ENCODE assay signal across 13 cellular contexts in the genomic region with DNA sequence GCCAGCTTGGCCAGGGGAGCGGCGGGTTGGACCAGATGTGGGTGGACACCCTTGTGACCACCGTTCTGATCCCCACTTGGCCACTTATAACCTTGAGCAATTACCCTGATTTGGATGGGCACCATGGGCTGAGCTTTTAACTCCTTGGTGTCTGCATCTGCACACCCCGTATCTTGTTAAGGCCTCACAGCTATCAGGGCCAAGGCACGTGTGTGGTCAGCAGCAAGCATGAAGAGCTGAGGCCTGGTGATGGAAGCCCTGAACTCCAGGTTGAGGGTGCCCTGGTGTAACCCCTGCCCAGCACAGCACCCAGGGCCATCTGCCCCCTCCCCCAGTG.
DNase-seq lines count a peak whose midpoint lies in the region; ATAC-seq, FAIRE-seq and TF ChIP-seq lines count a peak whose summit lies in the region.
"Had no signal": no experiment of that assay in that cellular context is flagged by ENCODE, and none has a peak within 500 bp of the region (broad histone marks: within the 10 kb centered on the region; RNA-seq: fewer than 3 reads in every experiment).

No MANE protein-coding gene starts in this region.

- TF ChIP-seq POLR2A in H1 (IDR thresholded peaks at IDR 0.05; ENCODE audit: control extremely low read depth in 1 of 2, low read depth in 2 of 2, low read length in 2 of 2), result no peak
- no peak for TF ChIP-seq POLR2A in thyroid gland (IDR thresholded peaks at IDR 0.05)

- peaks cover 0 to 5% of the 10 kb centered on the region in 2 experiments for H4K20me1 ChIP-seq in H1 (replicated peaks in 1 of 2; ENCODE audit: control insufficient read depth in 1 of 2, insufficient read depth in 2 of 2, low read length in 2 of 2)

- peak overlapping the region; percentile 100 for H2BK12ac ChIP-seq in H1 (ENCODE audit: low read depth, low read length)

- H3K27me3 ChIP-seq in H1 (replicated peaks in 1 of 4; ENCODE audit: control insufficient read depth in 3 of 4, extremely low read depth in 1 of 4, insufficient read depth in 3 of 4, low read length in 3 of 4), result no peaks in the 10 kb centered on the region; a peak in 1 of 7 replicates
- H3K27me3 ChIP-seq in thyroid gland, result no peaks in the 10 kb centered on the region
- H3K27me3 ChIP-seq: neutrophil had no signal

- TF ChIP-seq EP300 in Ishikawa (IDR thresholded peaks at IDR 0.05; ENCODE audit: borderline replicate concordance), result no peak
- no peak for TF ChIP-seq EP300 in H1 (IDR thresholded peaks at IDR 0.05; ENCODE audit: borderline replicate concordance in 1 of 2, low read depth in 2 of 2, low read length in 2 of 2)

- no peak overlapping the region for H3K23ac ChIP-seq in H1 (ENCODE audit: insufficient read length)

- no peaks in the 10 kb centered on the region for H3K36me3 Mint-ChIP-seq in activated T-cell treated with anti-CD3 and anti-CD28 coated beads, Interleukin-2, amount 50 U/mL, for 4 hours (ENCODE audit: insufficient read depth)
- no peaks in the 10 kb centered on the region for H3K36me3 Mint-ChIP-seq in stimulated activated memory B cell treated with anti-CD40 and anti-IgM and Interleukin-4, amounts not matched to agents 10 μg/mL and 1 μg/mL and 100 μg/mL, for 72 hours

- peaks cover 12% of the 10 kb centered on the region for H3K79me1 ChIP-seq in H1 (ENCODE audit: low read depth, low read length)

- H3K4me2 ChIP-seq in H1 (ENCODE audit: insufficient read depth in 1 of 2, low read depth in 2 of 2, low read length in 2 of 2), result peak overlapping the region; percentile 51 to 62
- H3K4me2 ChIP-seq: KMS-11 had no signal

- H4K8ac ChIP-seq in H1 (ENCODE audit: extremely low read depth, insufficient read depth, low read length), result peak overlapping the region; percentile 95

- H3K4ac ChIP-seq in H1 (replicated peaks; ENCODE audit: insufficient read length, low read depth, low read length), result peak overlapping the region; percentile 40

- H3K27ac Mint-ChIP-seq in stimulated activated memory B cell treated with anti-CD40 and anti-IgM and Interleukin-4, amounts not matched to agents 10 μg/mL and 1 μg/mL and 100 μg/mL, for 72 hours, result no peak overlapping the region
- H3K27ac Mint-ChIP-seq: activated naive CD4-positive, alpha-beta T cell treated with anti-CD3 and anti-CD28 coated beads for 36 hours had no signal

- no peak for FAIRE-seq in H1 (lab: Jason Lieb, UNC)
- FAIRE-seq: GM12892 had no signal

- H3K18ac ChIP-seq in H1 (ENCODE audit: extremely low read depth, low read length), result peak overlapping the region; percentile 99

- no peaks in the 10 kb centered on the region for H3K27me3 Mint-ChIP-seq in activated T-cell treated with anti-CD3 and anti-CD28 coated beads, Interleukin-2, amount 50 U/mL, for 4 hours (ENCODE audit: low read depth)
- H3K27me3 Mint-ChIP-seq in stimulated activated memory B cell treated with anti-CD40 and anti-IgM and Interleukin-4, amounts not matched to agents 10 μg/mL and 1 μg/mL and 100 μg/mL, for 72 hours, result peaks cover 9% of the 10 kb centered on the region

- peak overlapping the region; percentile 42 for H4K5ac ChIP-seq in H1 (ENCODE audit: insufficient read length, low read depth, low read length)

- peaks cover 0 to 35% of the 10 kb centered on the region in 2 experiments; a peak in 1 of 4 replicates for H3K79me2 ChIP-seq in H1 (ENCODE audit: control insufficient read depth in 1 of 2, insufficient read depth in 2 of 2, low read length in 2 of 2)

- H3K4me1 Mint-ChIP-seq in activated T-cell treated with anti-CD3 and anti-CD28 coated beads, Interleukin-2, amount 50 U/mL, for 4 hours (ENCODE audit: low read depth), result peaks cover 3% of the 10 kb centered on the region
- no peaks in the 10 kb centered on the region for H3K4me1 Mint-ChIP-seq in stimulated activated memory B cell treated with anti-CD40 and anti-IgM and Interleukin-4, amounts not matched to agents 10 μg/mL and 1 μg/mL and 100 μg/mL, for 72 hours

- CTCF ChIA-PET in H1 (lab: Charles Lee; ENCODE audit: partially characterized antibody), result interaction anchor here (0.7 to 32.0 kb wide), 15 partner anchors 11 to 334 kb away, joined by 3 to 396 read pairs (median 6); no protein-coding TSS in a partner anchor

- no peak overlapping the region for H3K56ac ChIP-seq in H1 (replicated peaks; ENCODE audit: insufficient read length, low read depth, low read length)

- peak overlapping the region; percentile 98 for H4K91ac ChIP-seq in H1 (replicated peaks; ENCODE audit: insufficient read length, low read length)

- H3K9me3 ChIP-seq in H1 (ENCODE audit: insufficient read depth in 2 of 2, low read depth in 1 of 2, low read length in 1 of 2) (no peaks in the 10 kb centered on the region), mesodermal cell (ENCODE audit: control insufficient read depth, low read length) (no peaks in the 10 kb centered on the region), thyroid gland (no peaks in the 10 kb centered on the region)
- H3K9me3 ChIP-seq: neutrophil had no signal

- H3K4me3 Mint-ChIP-seq in activated T-cell treated with anti-CD3 and anti-CD28 coated beads, Interleukin-2, amount 50 U/mL, for 4 hours, result no peak overlapping the region
- H3K4me3 Mint-ChIP-seq in stimulated activated memory B cell treated with anti-CD40 and anti-IgM and Interleukin-4, amounts not matched to agents 10 μg/mL and 1 μg/mL and 100 μg/mL, for 72 hours, result no peak overlapping the region
- H3K4me3 Mint-ChIP-seq: activated naive CD4-positive, alpha-beta T cell treated with anti-CD3 and anti-CD28 coated beads for 36 hours had no signal

- peak overlapping the region; percentile 95; the same call in 1 of the 2 replicates for H2BK15ac ChIP-seq in H1 (ENCODE audit: low read length)

- H3K4me3 ChIP-seq in H1 (ENCODE audit: extremely low read depth in 1 of 4, insufficient read depth in 2 of 4, low read depth in 3 of 4, low read length in 4 of 4), result no peak overlapping the region; a peak in 3 of 8 replicates
- H3K4me3 ChIP-seq in mesodermal cell (ENCODE audit: extremely low read depth, insufficient read depth, low read length, poor library complexity, severe bottlenecking), result no peak overlapping the region
- H3K4me3 ChIP-seq in thyroid gland (replicated peaks in 1 of 3), result no peak overlapping the region

- intact Hi-C loops in thyroid gland (cut with DNase I), result no loop called here

- H2BK20ac ChIP-seq in H1 (ENCODE audit: low read length), result peak overlapping the region; percentile 53

- H2BK120ac ChIP-seq in H1 (replicated peaks; ENCODE audit: low read depth, low read length), result peak overlapping the region; percentile 63

- H3K36me3 ChIP-seq in H1 (ENCODE audit: control insufficient read depth in 2 of 4, insufficient read depth in 4 of 4, low read length in 3 of 4) (no peaks in the 10 kb centered on the region), mesodermal cell (ENCODE audit: control insufficient read depth, insufficient read depth, low read length) (peaks cover 54% of the 10 kb centered on the region), thyroid gland (peaks cover under 1 to 4% of the 10 kb centered on the region in 2 donors)
- H3K36me3 ChIP-seq: neutrophil had no signal

- no peak for TF ChIP-seq RAD21 in Ishikawa (IDR thresholded peaks at IDR 0.05; ENCODE audit: low read depth)
- TF ChIP-seq RAD21 in H1 (IDR thresholded peaks at IDR 0.05 in 1 of 2, conservative IDR thresholded peaks at IDR 0.05 in 1 of 2; ENCODE audit: low read depth in 2 of 2, low read length in 2 of 2), result no peak

- peak overlapping the region; percentile 92 for H3K27ac ChIP-seq in H1 (ENCODE audit: low read depth, low read length)
- H3K27ac ChIP-seq in mesodermal cell (ENCODE audit: low read depth, low read length, severe bottlenecking), result peak overlapping the region; percentile 95
- peak overlapping the region; percentile 95 to 99 (median 99) for H3K27ac ChIP-seq in thyroid gland
- H3K27ac ChIP-seq: KMS-11, neutrophil had no signal

- peak overlapping the region in 3 of 4 experiments; percentile 38 to 70 (median 43); a peak in 6 of 7 replicates for H3K9ac ChIP-seq in H1 (replicated peaks in 1 of 4; ENCODE audit: extremely low read depth in 1 of 4, low read depth in 3 of 4, low read length in 3 of 4)
- H3K9ac ChIP-seq: KMS-11 had no signal

- no peak overlapping the region for H3K14ac ChIP-seq in H1 (ENCODE audit: insufficient read length)

- ATAC-seq in HG02938 (IDR thresholded peaks at IDR 0.05; ENCODE audit: unreplicated experiment), result no peak
- ATAC-seq in activated T-cell treated with anti-CD3 and anti-CD28 coated beads, Interleukin-2, amount 50 U/mL, for 4 hours, result no peak
- ATAC-seq in stimulated activated memory B cell treated with anti-CD40 and anti-IgM and Interleukin-4, amounts not matched to agents 10 μg/mL and 1 μg/mL and 100 μg/mL, for 72 hours, result no peak

- TF ChIP-seq CTCF in H1 (IDR thresholded peaks at IDR 0.05; ENCODE audit: control extremely low read depth in 1 of 3, insufficient read depth in 1 of 3, low read depth in 1 of 3, low read length in 3 of 3) (no peak), thyroid gland (IDR thresholded peaks at IDR 0.05) (no peak)

- H3K4me1 ChIP-seq in H1 (replicated peaks in 1 of 4; ENCODE audit: control insufficient read depth in 3 of 4, insufficient read depth in 4 of 4, low read length in 3 of 4), result peaks cover 21 to 42% (median 33%) of the 10 kb centered on the region in 4 experiments
- H3K4me1 ChIP-seq in mesodermal cell (ENCODE audit: control insufficient read depth, insufficient read depth, low read length, poor library complexity, severe bottlenecking), result peaks cover 56% of the 10 kb centered on the region
- peaks cover 76 to 98% of the 10 kb centered on the region in 2 donors for H3K4me1 ChIP-seq in thyroid gland

- peak overlapping the region; percentile 97 for H2BK5ac ChIP-seq in H1 (ENCODE audit: low read depth, low read length)

- 72% methylated on average over 5 of the region's 5 CpGs; no CpG with 5 or more reads in 1 of the 2 experiments for WGBS in H1 (ENCODE audit: extremely low coverage in 1 of 2, insufficient coverage in 1 of 2, insufficient read length in 1 of 2, insufficient replicate concordance in 2 of 2, low coverage in 1 of 2, low lambda C conversion rate in 2 of 2, missing lambda C conversion rate in 1 of 2), 2 experiments
- WGBS in mesodermal cell (ENCODE audit: insufficient coverage in 2 of 2), 2 experiments, result 67 to 76% methylated on average over 5 of the region's 5 CpGs
- 49 to 61% methylated on average over 4 to 5 of the region's 5 CpGs for WGBS in thyroid gland, 2 donors

- H2AFZ ChIP-seq in H1 (ENCODE audit: low read length), result no peak overlapping the region

- H2AK5ac ChIP-seq in H1 (ENCODE audit: low read depth, low read length), result peak overlapping the region; percentile 99

- no peaks in the 10 kb centered on the region for H3K9me3 Mint-ChIP-seq in activated T-cell treated with anti-CD3 and anti-CD28 coated beads, Interleukin-2, amount 50 U/mL, for 4 hours
- H3K9me3 Mint-ChIP-seq in stimulated activated memory B cell treated with anti-CD40 and anti-IgM and Interleukin-4, amounts not matched to agents 10 μg/mL and 1 μg/mL and 100 μg/mL, for 72 hours, result no peaks in the 10 kb centered on the region
- H3K9me3 Mint-ChIP-seq: activated naive CD4-positive, alpha-beta T cell treated with anti-CD3 and anti-CD28 coated beads for 36 hours had no signal

- POLR2A ChIA-PET in H1 (lab: Charles Lee; ENCODE audit: partially characterized antibody), result interaction anchor here (0.6 to 3.0 kb wide), 12 partner anchors 9 to 190 kb away, joined by 3 to 13 read pairs (median 4); no protein-coding TSS in a partner anchor

- H3K23me2 ChIP-seq in H1 (ENCODE audit: low read depth, low read length), result no peaks in the 10 kb centered on the region

- no peak for DNase-seq in H1 (ENCODE audit: low read depth in 1 of 2, low spot score in 2 of 2)
- DNase-seq in thyroid gland, result peak; percentile 84 to 92
- DNase-seq in activated T-cell treated with anti-CD3 and anti-CD28 coated beads, Interleukin-2, amount 50 U/mL, for 4 hours, result no peak
- DNase-seq in HuH-7.5 (ENCODE audit: low spot score), result no peak
- DNase-seq: activated CD4-positive, alpha-beta T cell treated with anti-CD3 and anti-CD28 coated beads, Interleukin-2, amount 50 U/mL, for 1 hour; activated naive CD4-positive, alpha-beta T cell treated with anti-CD3 and anti-CD28 coated beads for 36 hours had no signal

Comparison
In these comparisons a context has a peak if more than half of its experiments do, and no peak if none do; other contexts are left out.
1. DNase-seq: peak in thyroid gland (2 of 2); none in H1 (0 of 2), activated T-cell treated with anti-CD3 and anti-CD28 coated beads, Interleukin-2, amount 50 U/mL, for 4 hours (single experiment) and HuH-7.5 (single experiment).
2. Peak in every context shown above with its lines, with median percentiles within 50 percentile points of each other: H3K27ac ChIP-seq.